Comparison of ENCODE assay signal across 9 cellular contexts in genomic region chr20:3157817-3158216, GRCh38. TPM values are rescaled to one million over a fixed set of nuclear protein-coding genes. Genes with fewer than 3 reads are reported as not detected.
DNase-seq lines count a peak whose midpoint lies in the region; ATAC-seq and TF ChIP-seq lines count a peak whose summit lies in the region.
"Had no signal": no experiment of that assay in that cellular context is flagged by ENCODE, and none has a peak within 500 bp of the region (broad histone marks: within the 10 kb centered on the region; RNA-seq: fewer than 3 reads in every experiment).

No MANE protein-coding gene starts in this region.

- H3K79me2 ChIP-seq in DND-41 (ENCODE audit: insufficient read depth, low read length) (peaks cover 79% of the 10 kb centered on the region), Karpas-422 (ENCODE audit: low read length) (peaks cover 71% of the 10 kb centered on the region), osteoblast (ENCODE audit: insufficient read depth, low read length) (peaks cover 70% of the 10 kb centered on the region)

- H3K4me3 ChIP-seq in DND-41 (ENCODE audit: low read depth in 1 of 2, low read length in 2 of 2) (peak overlapping the region in 1 of 2 experiments; percentile 89; a peak in 2 of 4 replicates), Karpas-422 (ENCODE audit: low read length) (peak overlapping the region; percentile 89), dorsolateral prefrontal cortex (peak overlapping the region in 45 of 59 donors; percentile 4 to 100 (median 95)), osteoblast (ENCODE audit: insufficient read depth, low read length) (peak overlapping the region; percentile 37)

- H3K27ac ChIP-seq in DND-41 (ENCODE audit: low read length): peak overlapping the region; percentile 29; the same call in 1 of the 2 replicates
- H3K27ac ChIP-seq in Karpas-422 (ENCODE audit: low read length): no peak overlapping the region
- H3K27ac ChIP-seq in dorsolateral prefrontal cortex: peak overlapping the region in 2 of 59 donors; percentile 29 to 88
- peak overlapping the region; percentile 41 for H3K27ac ChIP-seq in osteoblast (ENCODE audit: low read depth, low read length)

- H2AFZ ChIP-seq in DND-41 (ENCODE audit: low read depth, low read length): no peak overlapping the region
- no peak overlapping the region for H2AFZ ChIP-seq in Karpas-422 (ENCODE audit: low read length)
- no peak overlapping the region for H2AFZ ChIP-seq in osteoblast (ENCODE audit: low read length)

- peaks cover 41% of the 10 kb centered on the region for H3K4me1 ChIP-seq in DND-41 (ENCODE audit: insufficient read depth, low read length)
- peaks cover 38% of the 10 kb centered on the region for H3K4me1 ChIP-seq in Karpas-422 (ENCODE audit: low read length)
- peaks cover 19% of the 10 kb centered on the region for H3K4me1 ChIP-seq in osteoblast (ENCODE audit: insufficient read depth, low read length)

- DNase-seq in DND-41 (no peak), Karpas-422 (no peak), dorsolateral prefrontal cortex (no peak), osteoblast (ENCODE audit: insufficient read length, low spot score, missing footprints) (no peak), NCI-H774 (lab: John Stamatoyannopoulos, UW) (no peak), GM19240 (ENCODE audit: insufficient read length, low spot score) (no peak)
- no peak for DNase-seq in stimulated activated CD4-positive, alpha-beta T cell treated with anti-CD3 and anti-CD28 coated beads, Interleukin-15, amount 100 ng/mL, for 24 hours
- DNase-seq: stimulated activated CD4-positive, alpha-beta T cell treated with anti-CD3 and anti-CD28 coated beads, Interleukin-4, amount 100 ng/mL, for 1 hour had no signal

- H3K27me3 ChIP-seq in DND-41 (ENCODE audit: insufficient read depth, low read length, poor library complexity) (no peaks in the 10 kb centered on the region), Karpas-422 (ENCODE audit: low read length) (no peaks in the 10 kb centered on the region), dorsolateral prefrontal cortex (no peaks in the 10 kb centered on the region), osteoblast (ENCODE audit: insufficient read depth, low read length) (no peaks in the 10 kb centered on the region)

- H4K20me1 ChIP-seq in DND-41 (ENCODE audit: insufficient read depth, low read length) (peaks cover 43% of the 10 kb centered on the region), Karpas-422 (ENCODE audit: insufficient read depth, low read depth, low read length) (peaks cover 22% of the 10 kb centered on the region), osteoblast (ENCODE audit: insufficient read depth, low read length) (peaks cover 49% of the 10 kb centered on the region)

- H3K9ac ChIP-seq in DND-41 (ENCODE audit: low read depth, low read length) (peak overlapping the region; percentile 85), Karpas-422 (ENCODE audit: low read length) (peak overlapping the region; percentile 22)

- ATAC-seq in DND-41 (ENCODE audit: insufficient read depth, low read depth) (no peak), GM18498 (IDR thresholded peaks at IDR 0.05; ENCODE audit: unreplicated experiment) (no peak)

- no peak for TF ChIP-seq CTCF in DND-41 (IDR thresholded peaks at IDR 0.05; ENCODE audit: borderline replicate concordance, extremely low read depth, low read length, poor library complexity, severe bottlenecking)
- no peak for TF ChIP-seq CTCF in dorsolateral prefrontal cortex (IDR thresholded peaks at IDR 0.05 in 54 of 56, conservative IDR thresholded peaks at IDR 0.05 in 2 of 56; ENCODE audit: low read depth in 1 of 56, partially characterized antibody in 56 of 56)
- TF ChIP-seq CTCF in osteoblast (IDR thresholded peaks at IDR 0.05; ENCODE audit: extremely low read depth, low read depth, low read length): no peak

- H3K9me2 ChIP-seq in Karpas-422 (replicated peaks; ENCODE audit: insufficient read depth, low read length): no peaks in the 10 kb centered on the region

- H3K9me3 ChIP-seq in DND-41 (ENCODE audit: insufficient read depth, low read length, severe bottlenecking) (no peaks in the 10 kb centered on the region), Karpas-422 (ENCODE audit: low read length) (no peaks in the 10 kb centered on the region), osteoblast (ENCODE audit: low read depth, low read length) (no peaks in the 10 kb centered on the region)

- H3K36me3 ChIP-seq in DND-41 (ENCODE audit: insufficient read depth, low read length): peaks cover 32% of the 10 kb centered on the region
- 0 out of 2 replicates have a peak, but pooled peaks cover 9% of the 10 kb centered on the region for H3K36me3 ChIP-seq in Karpas-422 (ENCODE audit: insufficient read depth, low read length)
- peaks cover 8% of the 10 kb centered on the region for H3K36me3 ChIP-seq in osteoblast (ENCODE audit: insufficient read depth, low read length)

- peak overlapping the region; percentile 99 for H3K4me2 ChIP-seq in DND-41 (ENCODE audit: insufficient read depth, low read length)
- H3K4me2 ChIP-seq in Karpas-422 (ENCODE audit: low read depth, low read length, poor library complexity, severe bottlenecking): peak overlapping the region; percentile 91
- H3K4me2 ChIP-seq in osteoblast (ENCODE audit: insufficient read depth, low read length): peak overlapping the region; percentile 100

- intact Hi-C loops in dorsolateral prefrontal cortex (cut with DNase I): loop anchor here (5.0 kb wide), 3 partner anchors 36 to 106 kb away; no protein-coding TSS in a partner anchor

RNA-seq across cellular contexts. Expression of gene FASTKD5, which starts 1.8 kb away (rescaled TPM):
- 13.1 and 17.5 TPM in 2 replicates for total RNA-seq in Karpas-422 (2014; rRNA removed; shearing (Covaris generic); ENCODE audit: low replicate concordance)
- total RNA-seq in dorsolateral prefrontal cortex (10 to 100 TPM; 10.4 to 25.9 (median 18.3) TPM), osteoblast (8.3 and 9.4 TPM in 2 replicates)

RNA-seq across cellular contexts. Expression of gene UBOX5, which starts 1.8 kb away (rescaled TPM):
- 2.9 and 4.2 TPM in 2 replicates for total RNA-seq in Karpas-422 (2014; rRNA removed; shearing (Covaris generic); ENCODE audit: low replicate concordance)
- total RNA-seq in dorsolateral prefrontal cortex (10 to 100 TPM in 52 of 120 experiments, 1 to 10 TPM in 68; 6.1 to 13.0 (median 9.5) TPM), osteoblast (4.1 and 4.3 TPM in 2 replicates)

RNA-seq across cellular contexts. Expression of gene LZTS3, which starts 15.5 kb away (rescaled TPM):
- 3.1 and 9.1 TPM in 2 replicates for total RNA-seq in Karpas-422 (2014; rRNA removed; shearing (Covaris generic); ENCODE audit: low replicate concordance)
- total RNA-seq in dorsolateral prefrontal cortex: 100 to 1,000 TPM in 117 of 120 experiments, 10 to 100 TPM in 3; 55.7 to 232 (median 165) TPM
- 2.4 and 3.6 TPM in 2 replicates for total RNA-seq in osteoblast

RNA-seq across cellular contexts. Expression of gene DDRGK1, which starts 46.7 kb away (rescaled TPM):
- total RNA-seq in Karpas-422 (2014; rRNA removed; shearing (Covaris generic); ENCODE audit: low replicate concordance): 22.0 and 48.5 TPM in 2 replicates
- 100 to 1,000 TPM in 119 of 120 experiments, 10 to 100 TPM in 1; 98.5 to 184 (median 132) TPM for total RNA-seq in dorsolateral prefrontal cortex
- total RNA-seq in osteoblast: 25.9 and 26.8 TPM in 2 replicates

RNA-seq across cellular contexts. Expression of gene ITPA, which starts 51.5 kb away (rescaled TPM):
- total RNA-seq in Karpas-422 (2014; rRNA removed; shearing (Covaris generic); ENCODE audit: low replicate concordance): 76.9 and 94.4 TPM in 2 replicates
- 10 to 100 TPM; 18.3 to 51.4 (median 33.9) TPM for total RNA-seq in dorsolateral prefrontal cortex
- 29.8 and 34.0 TPM in 2 replicates for total RNA-seq in osteoblast
